ENCODE assay signal across 29 cellular contexts in genomic region chr19:10826236-10826635, GRCh38. TPM values are rescaled to one million over a fixed set of nuclear protein-coding genes. Genes with fewer than 3 reads are reported as not detected.
A peak's percentile ranks its signal among the peaks of the same experiment; 100 is the strongest.
DNase-seq lines count a peak whose midpoint lies in the region; ATAC-seq and TF ChIP-seq lines count a peak whose summit lies in the region.
"Had no signal": no experiment of that assay in that cellular context is flagged by ENCODE, and none has a peak within 500 bp of the region (broad histone marks: within the 10 kb centered on the region; RNA-seq: fewer than 3 reads in every experiment).

No MANE protein-coding gene starts in this region.

- intact Hi-C loops in right cardiac atrium (cut with DNase I), result no loop called here
- intact Hi-C loops in Right ventricle myocardium superior (cut with DNase I), result no loop called here
- intact Hi-C loops in upper lobe of right lung (cut with DNase I), result no loop called here

- H3K4me3 Mint-ChIP-seq in immature natural killer cell (no peak overlapping the region), type B pancreatic cell (no peak overlapping the region)
- H3K4me3 Mint-ChIP-seq: activated CD4-positive, alpha-beta T cell treated with anti-CD3 and anti-CD28 coated beads for 36 hours; activated naive CD4-positive, alpha-beta T cell treated with anti-CD3 and anti-CD28 coated beads, Interleukin-2, amount 50 U/mL, for 24 hours; GM23338; HFFc6; IgD-negative memory B cell; neural crest cell; T-helper 1 cell treated with Interleukin-12 subunit alpha and Interleukin-12 subunit beta and Interleukin-4 antibody, amounts not matched to agents 30 μg/mL and 1 μg/mL, for 36 hours had no signal

- H3K27ac ChIP-seq in right cardiac atrium (ENCODE audit: low read length) (no peak overlapping the region), upper lobe of right lung (no peak overlapping the region), WERI-Rb-1 (no peak overlapping the region)
- H3K27ac ChIP-seq: tibial nerve had no signal

- WGBS in right cardiac atrium, result 87% methylated on average over 7 of the region's 7 CpGs

- no peak for TF ChIP-seq CTCF in upper lobe of right lung (IDR thresholded peaks at IDR 0.05)
- no peak for TF ChIP-seq CTCF in WERI-Rb-1 (IDR thresholded peaks at IDR 0.05; ENCODE audit: low read depth, low read length)
- TF ChIP-seq CTCF in type B pancreatic cell (conservative IDR thresholded peaks at IDR 0.05), result no peak

- H3K4me1 Mint-ChIP-seq in immature natural killer cell (peaks cover 2 to 3% of the 10 kb centered on the region in 2 donors), type B pancreatic cell (ENCODE audit: unreplicated experiment) (no peaks in the 10 kb centered on the region)
- H3K4me1 Mint-ChIP-seq: activated CD4-positive, alpha-beta T cell treated with anti-CD3 and anti-CD28 coated beads for 36 hours; activated naive CD4-positive, alpha-beta T cell treated with anti-CD3 and anti-CD28 coated beads, Interleukin-2, amount 50 U/mL, for 24 hours; GM23338; IgD-negative memory B cell; neural crest cell had no signal

- H3K9me3 Mint-ChIP-seq in immature natural killer cell, result no peaks in the 10 kb centered on the region
- no peaks in the 10 kb centered on the region for H3K9me3 Mint-ChIP-seq in type B pancreatic cell
- H3K9me3 Mint-ChIP-seq: activated naive CD4-positive, alpha-beta T cell treated with anti-CD3 and anti-CD28 coated beads, Interleukin-2, amount 50 U/mL, for 24 hours; GM23338; HFFc6; IgD-negative memory B cell; neural crest cell; T-helper 1 cell treated with Interleukin-12 subunit alpha and Interleukin-12 subunit beta and Interleukin-4 antibody, amounts not matched to agents 30 μg/mL and 1 μg/mL, for 36 hours had no signal

- H3K27ac Mint-ChIP-seq in immature natural killer cell (peak overlapping the region in 4 of 6 donors; percentile 20 to 65 (median 46)), type B pancreatic cell (no peak overlapping the region)
- H3K27ac Mint-ChIP-seq: activated CD4-positive, alpha-beta T cell treated with anti-CD3 and anti-CD28 coated beads for 36 hours; activated naive CD4-positive, alpha-beta T cell treated with anti-CD3 and anti-CD28 coated beads, Interleukin-2, amount 50 U/mL, for 24 hours; GM23338; HFFc6; progenitor cell of endocrine pancreas; T-helper 1 cell treated with Interleukin-12 subunit alpha and Interleukin-12 subunit beta and Interleukin-4 antibody, amounts not matched to agents 30 μg/mL and 1 μg/mL, for 36 hours had no signal

- H3K9me3 ChIP-seq in right cardiac atrium (ENCODE audit: control insufficient read depth, low read length), result no peaks in the 10 kb centered on the region
- H3K9me3 ChIP-seq in upper lobe of right lung, result no peaks in the 10 kb centered on the region
- H3K9me3 ChIP-seq in WERI-Rb-1 (ENCODE audit: severe bottlenecking), result no peaks in the 10 kb centered on the region
- H3K9me3 ChIP-seq: tibial nerve had no signal

- H3K36me3 ChIP-seq in upper lobe of right lung (peaks cover 98% of the 10 kb centered on the region), WERI-Rb-1 (peaks cover 78% of the 10 kb centered on the region)

- ATAC-seq in right cardiac atrium (no peak), Right ventricle myocardium superior (ENCODE audit: poor library complexity) (no peak), upper lobe of right lung (peak; percentile 53)
- ATAC-seq: activated CD4-positive, alpha-beta T cell treated with anti-CD3 and anti-CD28 coated beads for 36 hours; GM23338; left lobe of liver; sciatic nerve had no signal

- H3K4me1 ChIP-seq in right cardiac atrium (ENCODE audit: control insufficient read depth, insufficient read depth, low read length) (no peaks in the 10 kb centered on the region), upper lobe of right lung (no peaks in the 10 kb centered on the region)
- H3K4me1 ChIP-seq: tibial nerve had no signal

- H3K4me3 ChIP-seq in right cardiac atrium (ENCODE audit: low read length) (no peak overlapping the region), upper lobe of right lung (no peak overlapping the region), WERI-Rb-1 (ENCODE audit: low read depth, low read length) (no peak overlapping the region)
- H3K4me3 ChIP-seq: GM23338, tibial nerve had no signal

- H3K27me3 Mint-ChIP-seq in immature natural killer cell (ENCODE audit: low read depth in 3 of 3) (peaks cover 6 to 12% (median 7%) of the 10 kb centered on the region in 3 donors), type B pancreatic cell (no peaks in the 10 kb centered on the region)
- H3K27me3 Mint-ChIP-seq: activated CD4-positive, alpha-beta T cell treated with anti-CD3 and anti-CD28 coated beads for 36 hours; activated naive CD4-positive, alpha-beta T cell treated with anti-CD3 and anti-CD28 coated beads, Interleukin-2, amount 50 U/mL, for 24 hours; IgD-negative memory B cell; progenitor cell of endocrine pancreas had no signal

- peaks cover 8 to 12% (median 10%) of the 10 kb centered on the region in 3 donors for H3K36me3 Mint-ChIP-seq in immature natural killer cell
- peaks cover 7% of the 10 kb centered on the region for H3K36me3 Mint-ChIP-seq in type B pancreatic cell

- H3K27me3 ChIP-seq in right cardiac atrium (ENCODE audit: control insufficient read depth, insufficient read depth) (no peaks in the 10 kb centered on the region), upper lobe of right lung (no peaks in the 10 kb centered on the region), WERI-Rb-1 (ENCODE audit: insufficient read depth, low read depth, severe bottlenecking) (no peaks in the 10 kb centered on the region)
- H3K27me3 ChIP-seq: tibial nerve had no signal

- DNase-seq in right cardiac atrium (peak in 2 of 3 donors; percentile 5 to 18), Right ventricle myocardium superior (no peak), MV-4-11 (lab: John Stamatoyannopoulos, UW) (peak; percentile 54), immature natural killer cell (no peak), upper lobe of right lung (no peak), WERI-Rb-1 (no peak), type B pancreatic cell (ENCODE audit: extremely low spot score, unreplicated experiment) (no peak), NCI-H446 treated with DMSO at 0.1 percent for 48 hours (lab: John Stamatoyannopoulos, UW) (no peak)
- DNase-seq: activated CD4-positive, alpha-beta T cell treated with anti-CD3 and anti-CD28 coated beads for 36 hours; Calu3; DND-41; effector CD4-positive, alpha-beta T cell; HFFc6; hypothalamus; mesendoderm; NCI-H1092; NCI-H187; NCI-H2171 treated with DMSO at 0.1 percent for 48 hours; NCI-H510A treated with DMSO at 0.1 percent for 48 hours; stimulated activated CD4-positive, alpha-beta T cell treated with anti-CD3 and anti-CD28 coated beads, Interleukin-4, amount 100 ng/mL, for 1 hour had no signal

RNA-seq across cellular contexts. Expression of gene TMED1, which starts 9.8 kb away (rescaled TPM):
- total RNA-seq in right cardiac atrium (10 to 100 TPM; 24.6 to 30.4 (median 27.8) TPM), Right ventricle myocardium superior (30.8 TPM), upper lobe of right lung (25.3 TPM), type B pancreatic cell (ENCODE audit: low replicate concordance) (23.0 and 30.9 TPM in 2 replicates)
- polyA plus RNA-seq in right cardiac atrium (43.4 TPM), immature natural killer cell (100 to 1,000 TPM in 1 of 3 donors, 10 to 100 TPM in 2; 60.1 to 103 (median 88.5) TPM)

RNA-seq across cellular contexts. Expression of gene C19orf38, which starts 22.0 kb away (rescaled TPM):
- 1 to 10 TPM in 1 of 4 donors, under 1 TPM in 3; 0.39 to 1.4 (median 0.64) TPM for total RNA-seq in right cardiac atrium
- 0.23 TPM for polyA plus RNA-seq in right cardiac atrium
- total RNA-seq in Right ventricle myocardium superior, result 0.59 TPM
- 1 to 10 TPM; 1.2 to 5.6 (median 3.3) TPM for polyA plus RNA-seq in immature natural killer cell
- total RNA-seq in upper lobe of right lung, result 7.4 TPM
- 0.45 and 1.1 TPM in 2 replicates for total RNA-seq in type B pancreatic cell (ENCODE audit: low replicate concordance)
- total RNA-seq: Calu3, GM23338, neural crest cell had no signal

RNA-seq across cellular contexts. Expression of gene CARM1, which starts 45.1 kb away (rescaled TPM):
- total RNA-seq in right cardiac atrium (10 to 100 TPM; 30.8 to 37.2 (median 32.6) TPM), Right ventricle myocardium superior (29.9 TPM), upper lobe of right lung (25.5 TPM), type B pancreatic cell (ENCODE audit: low replicate concordance) (81.9 and 104 TPM in 2 replicates)
- polyA plus RNA-seq in right cardiac atrium (35.2 TPM), immature natural killer cell (under 1 TPM; 0.26 to 0.83 (median 0.29) TPM)

Comparison
In these comparisons a context has a peak if more than half of its experiments do, and no peak if none do; other contexts are left out.
1. DNase-seq: peak in right cardiac atrium (2 of 3) and MV-4-11 (single experiment); none in Right ventricle myocardium superior (single experiment), immature natural killer cell (0 of 3), upper lobe of right lung (single experiment), WERI-Rb-1 (single experiment), type B pancreatic cell (single experiment) and NCI-H446 treated with DMSO at 0.1 percent for 48 hours (single experiment).